1 cellular context compared by ENCODE assay signal in the genomic region with DNA sequence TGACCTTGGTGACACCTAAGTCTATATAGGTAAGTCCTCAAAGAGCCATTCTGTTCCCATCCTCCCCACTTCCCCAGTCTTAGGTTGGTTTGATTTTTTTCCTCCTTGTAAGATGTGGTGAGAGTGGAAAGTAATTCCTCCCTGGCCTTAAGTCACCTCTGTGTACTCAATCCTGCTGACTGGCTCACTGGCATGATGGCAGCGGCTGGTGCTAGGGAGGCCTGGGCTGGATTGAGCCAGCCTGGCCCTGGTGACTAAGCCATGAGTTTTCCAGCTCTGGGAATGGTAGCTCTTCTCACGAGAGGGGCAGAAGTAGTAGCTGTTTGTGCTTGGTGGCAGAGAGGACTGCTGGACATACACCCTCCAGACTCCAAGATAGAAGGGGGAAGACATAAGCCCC.
TF ChIP-seq lines count a peak whose summit lies in the region.

No MANE protein-coding gene starts in this region.

TF ChIP-seq in SK-N-SH, 30 proteins besides CTCF, POLR2A, EP300 and RAD21 (continued from another document):
- peak; percentile 59; the same call in 1 of the 2 replicates for TF ChIP-seq RXRA (IDR thresholded peaks at IDR 0.05; ENCODE audit: borderline replicate concordance, low read depth)
- TF ChIP-seq, protein P1, sequence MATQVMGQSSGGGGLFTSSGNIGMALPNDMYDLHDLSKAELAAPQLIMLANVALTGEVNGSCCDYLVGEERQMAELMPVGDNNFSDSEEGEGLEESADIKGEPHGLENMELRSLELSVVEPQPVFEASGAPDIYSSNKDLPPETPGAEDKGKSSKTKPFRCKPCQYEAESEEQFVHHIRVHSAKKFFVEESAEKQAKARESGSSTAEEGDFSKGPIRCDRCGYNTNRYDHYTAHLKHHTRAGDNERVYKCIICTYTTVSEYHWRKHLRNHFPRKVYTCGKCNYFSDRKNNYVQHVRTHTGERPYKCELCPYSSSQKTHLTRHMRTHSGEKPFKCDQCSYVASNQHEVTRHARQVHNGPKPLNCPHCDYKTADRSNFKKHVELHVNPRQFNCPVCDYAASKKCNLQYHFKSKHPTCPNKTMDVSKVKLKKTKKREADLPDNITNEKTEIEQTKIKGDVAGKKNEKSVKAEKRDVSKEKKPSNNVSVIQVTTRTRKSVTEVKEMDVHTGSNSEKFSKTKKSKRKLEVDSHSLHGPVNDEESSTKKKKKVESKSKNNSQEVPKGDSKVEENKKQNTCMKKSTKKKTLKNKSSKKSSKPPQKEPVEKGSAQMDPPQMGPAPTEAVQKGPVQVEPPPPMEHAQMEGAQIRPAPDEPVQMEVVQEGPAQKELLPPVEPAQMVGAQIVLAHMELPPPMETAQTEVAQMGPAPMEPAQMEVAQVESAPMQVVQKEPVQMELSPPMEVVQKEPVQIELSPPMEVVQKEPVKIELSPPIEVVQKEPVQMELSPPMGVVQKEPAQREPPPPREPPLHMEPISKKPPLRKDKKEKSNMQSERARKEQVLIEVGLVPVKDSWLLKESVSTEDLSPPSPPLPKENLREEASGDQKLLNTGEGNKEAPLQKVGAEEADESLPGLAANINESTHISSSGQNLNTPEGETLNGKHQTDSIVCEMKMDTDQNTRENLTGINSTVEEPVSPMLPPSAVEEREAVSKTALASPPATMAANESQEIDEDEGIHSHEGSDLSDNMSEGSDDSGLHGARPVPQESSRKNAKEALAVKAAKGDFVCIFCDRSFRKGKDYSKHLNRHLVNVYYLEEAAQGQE (IDR thresholded peaks at IDR 0.05; ENCODE audit: low read depth, low read length): 0 out of 2 replicates have a peak, but pooled peaks have one; percentile 47
- TF ChIP-seq NFIC (IDR thresholded peaks at IDR 0.05; ENCODE audit: borderline replicate concordance): no peak
- no peak for TF ChIP-seq YY1 (IDR thresholded peaks at IDR 0.05; ENCODE audit: low read depth)
- no peak for TF ChIP-seq MEF2A (IDR thresholded peaks at IDR 0.05; ENCODE audit: borderline replicate concordance, low read depth)
TF ChIP-seq in SK-N-SH: peak in this region for 7.
